ENCODE assay signal across 1 cellular context in genomic region chr7:1175967-1176851, GRCh38.
TF ChIP-seq lines count a peak whose summit lies in the region.

No MANE protein-coding gene starts in this region.

TF ChIP-seq in HepG2, 621 proteins besides CTCF, POLR2A, EP300 and RAD21 (continued from another document and continues in another):
- no peak for TF ChIP-seq KLF6 (CRISPR knock-in tag; IDR thresholded peaks at IDR 0.05)
- TF ChIP-seq FLYWCH1 (CRISPR knock-in tag; IDR thresholded peaks at IDR 0.05) = no peak
- TF ChIP-seq ZNF383 (CRISPR knock-in tag; IDR thresholded peaks at IDR 0.05; ENCODE audit: borderline replicate concordance) = no peak
- TF ChIP-seq ZNF251 (CRISPR knock-in tag; IDR thresholded peaks at IDR 0.05) = no peak
- TF ChIP-seq ATF5 (CRISPR knock-in tag; IDR thresholded peaks at IDR 0.05; ENCODE audit: low read depth) = no peak
- TF ChIP-seq MTERF4 (CRISPR knock-in tag; IDR thresholded peaks at IDR 0.05) = peak; percentile 26; the same call in 1 of the 2 replicates
- TF ChIP-seq LBX2 (CRISPR knock-in tag; IDR thresholded peaks at IDR 0.05; ENCODE audit: borderline replicate concordance) = no peak
- TF ChIP-seq ZNF331 (CRISPR knock-in tag; IDR thresholded peaks at IDR 0.05) = peak; percentile 45; the same call in 1 of the 2 replicates
- TF ChIP-seq PAX8 (CRISPR knock-in tag; IDR thresholded peaks at IDR 0.05; ENCODE audit: borderline replicate concordance) = no peak
- no peak for TF ChIP-seq NFE2L2 (IDR thresholded peaks at IDR 0.05; ENCODE audit: low read length)
- no peak for TF ChIP-seq ZNF746 (CRISPR knock-in tag; IDR thresholded peaks at IDR 0.05)
- TF ChIP-seq KMT2A (CRISPR knock-in tag; IDR thresholded peaks at IDR 0.05) = peak; percentile 72; the same call in 1 of the 2 replicates
- TF ChIP-seq TBL1XR1 (IDR thresholded peaks at IDR 0.05; ENCODE audit: borderline replicate concordance, low read length, partially characterized antibody) = no peak
- no peak for TF ChIP-seq PLRG1 (conservative IDR thresholded peaks at IDR 0.05)
- TF ChIP-seq ZNF234 (CRISPR knock-in tag; conservative IDR thresholded peaks at IDR 0.05) = no peak
- TF ChIP-seq ZNF280D (CRISPR knock-in tag; IDR thresholded peaks at IDR 0.05) = no peak; the same call in 1 of the 2 replicates
- TF ChIP-seq CREM (IDR thresholded peaks at IDR 0.05) = no peak; the same call in 1 of the 2 replicates
- TF ChIP-seq CREM (CRISPR knock-in tag; IDR thresholded peaks at IDR 0.05) = no peak
- peak; percentile 48; the same call in 1 of the 2 replicates for TF ChIP-seq IRF2 (CRISPR knock-in tag; IDR thresholded peaks at IDR 0.05)
- no peak for TF ChIP-seq CBX1 (IDR thresholded peaks at IDR 0.05; ENCODE audit: low read depth)
- peak; percentile 70 for TF ChIP-seq RXRB (CRISPR knock-in tag; IDR thresholded peaks at IDR 0.05; ENCODE audit: borderline replicate concordance)
- 0 out of 2 replicates have a peak, but pooled peaks have one; percentile 56 for TF ChIP-seq HMGXB3 (CRISPR knock-in tag; IDR thresholded peaks at IDR 0.05; ENCODE audit: borderline replicate concordance)
- no peak for TF ChIP-seq CHD4 (IDR thresholded peaks at IDR 0.05; ENCODE audit: borderline replicate concordance, low read length)
- peak; percentile 60; the same call in 1 of the 2 replicates for TF ChIP-seq ZGPAT (CRISPR knock-in tag; IDR thresholded peaks at IDR 0.05)
- peak; percentile 58; the same call in 1 of the 2 replicates for TF ChIP-seq RBFOX2 (IDR thresholded peaks at IDR 0.05; ENCODE audit: low read depth, low read length)
- no peak for TF ChIP-seq NFIB (CRISPR knock-in tag; IDR thresholded peaks at IDR 0.05; ENCODE audit: borderline replicate concordance)
- no peak for TF ChIP-seq MAF1 (CRISPR knock-in tag; IDR thresholded peaks at IDR 0.05; ENCODE audit: borderline replicate concordance)
- TF ChIP-seq BCLAF1 (IDR thresholded peaks at IDR 0.05) = no peak
- no peak for TF ChIP-seq ZBTB40 (IDR thresholded peaks at IDR 0.05)
- TF ChIP-seq ZBTB40 (CRISPR knock-in tag; IDR thresholded peaks at IDR 0.05) = 0 out of 2 replicates have a peak, but pooled peaks have one; percentile 46
